Comparison of ENCODE assay signal across 8 cellular contexts in the genomic region with DNA sequence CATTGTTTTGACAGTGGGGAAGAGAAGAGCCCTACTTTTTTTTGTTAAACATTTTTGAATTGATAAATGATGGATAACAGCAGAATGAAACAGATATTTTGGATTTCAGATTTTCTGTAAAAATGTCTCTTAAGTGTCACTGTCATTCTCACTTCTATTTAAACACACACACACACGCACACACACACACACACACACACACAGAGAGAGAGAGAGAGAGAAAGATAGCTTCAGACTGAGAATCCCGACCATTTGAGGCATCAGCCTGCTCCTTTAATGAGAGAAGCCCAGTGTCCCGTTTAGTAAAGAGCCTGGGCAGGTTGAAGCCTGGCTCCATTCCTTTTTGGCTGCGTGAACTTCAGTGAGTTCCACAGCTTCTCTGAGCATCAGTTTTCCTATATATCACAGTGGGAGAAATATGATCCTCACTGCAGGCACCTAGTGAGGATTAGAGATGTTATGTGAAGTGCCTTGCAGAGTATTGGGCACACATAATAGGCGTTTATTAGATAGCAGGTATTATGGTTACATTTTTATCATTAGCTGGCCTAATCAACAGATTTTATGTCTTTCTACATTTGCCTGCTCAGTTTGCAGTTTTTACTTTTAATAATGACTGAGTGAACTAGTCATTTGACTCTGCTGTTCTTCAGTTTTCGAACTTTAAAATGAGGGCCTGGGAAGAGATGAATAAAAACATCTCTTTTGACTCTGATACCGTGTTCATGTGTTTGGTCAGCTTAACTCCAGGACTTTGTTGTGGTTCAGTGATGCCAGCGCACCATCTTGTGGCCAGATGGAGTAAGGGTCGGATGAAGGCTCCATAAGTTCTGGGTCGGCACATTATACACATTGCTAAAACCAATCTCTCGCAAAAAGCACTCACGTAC.
A peak's percentile ranks its signal among the peaks of the same experiment; 100 is the strongest.
DNase-seq lines count a peak whose midpoint lies in the region; ATAC-seq, FAIRE-seq and TF ChIP-seq lines count a peak whose summit lies in the region.

No MANE protein-coding gene starts in this region.

- no peak for TF ChIP-seq POLR2A in breast epithelium (IDR thresholded peaks at IDR 0.05)

- no peak overlapping the region for H3K27ac ChIP-seq in A673 (ENCODE audit: low read depth, low read length, poor library complexity, severe bottlenecking)
- peak overlapping the region in 1 of 2 donors; percentile 30 for H3K27ac ChIP-seq in breast epithelium

- FAIRE-seq in TTC549 (lab: Jason Lieb, UNC): peak; percentile 39

- H3K4me3 ChIP-seq in A673 (ENCODE audit: low read depth, low read length, poor library complexity, severe bottlenecking) (no peak overlapping the region), breast epithelium (no peak overlapping the region), kidney epithelial cell (ENCODE audit: low read depth, low read length) (no peak overlapping the region)

- peak; percentile 88 for TF ChIP-seq CTCF in A673 (conservative IDR thresholded peaks at IDR 0.05; ENCODE audit: low read depth, low read length)
- TF ChIP-seq CTCF in breast epithelium (IDR thresholded peaks at IDR 0.05): peak; percentile 38 to 86 (median 82)
- TF ChIP-seq CTCF in kidney epithelial cell (IDR thresholded peaks at IDR 0.05; ENCODE audit: insufficient read depth, low read length, poor library complexity, severe bottlenecking): peak; percentile 86

- H3K4me1 ChIP-seq in A673 (ENCODE audit: insufficient read depth, low read length, poor library complexity, severe bottlenecking): peaks cover 11% of the 10 kb centered on the region
- no peaks in the 10 kb centered on the region for H3K4me1 ChIP-seq in breast epithelium

- no peaks in the 10 kb centered on the region for H3K27me3 ChIP-seq in A673 (replicated peaks; ENCODE audit: insufficient read depth, low read depth, low read length, poor library complexity)
- H3K27me3 ChIP-seq in breast epithelium: no peaks in the 10 kb centered on the region
- H3K27me3 ChIP-seq in kidney epithelial cell (ENCODE audit: control insufficient read depth, insufficient read depth, low read length): no peaks in the 10 kb centered on the region

- no TSS peak for BruUV-seq in A673 (replicated peaks; lab: Mats Ljungman, UMichigan)

- ATAC-seq in GM18508 (IDR thresholded peaks at IDR 0.05; ENCODE audit: insufficient read depth, unreplicated experiment) (peak; percentile 73), HG03039 (IDR thresholded peaks at IDR 0.05; ENCODE audit: unreplicated experiment) (peak; percentile 83)

- H3K36me3 ChIP-seq in A673 (ENCODE audit: insufficient read depth, low read length, poor library complexity, severe bottlenecking) (no peaks in the 10 kb centered on the region), breast epithelium (no peaks in the 10 kb centered on the region), kidney epithelial cell (ENCODE audit: control insufficient read depth, insufficient read depth, low read length) (no peaks in the 10 kb centered on the region)

- POLR2A ChIA-PET in A673 (lab: Charles Lee; ENCODE audit: low non-redundant PET): no interaction called here

- peak; percentile 86 for DNase-seq in A673 (ENCODE audit: low spot score)
- DNase-seq in NCI-H2081 (lab: John Stamatoyannopoulos, UW): peak; percentile 53 to 77
- peak; percentile 64 to 65 for DNase-seq in breast epithelium (ENCODE audit: low spot score in 2 of 2)
- peak; percentile 21 for DNase-seq in kidney epithelial cell (ENCODE audit: low read depth)
- peak; percentile 53 to 57 for DNase-seq in stimulated activated CD4-positive, alpha-beta T cell treated with anti-CD3 and anti-CD28 coated beads, Interleukin-1b, Interleukin-23, amount 100 ng/mL, for 4 hours (ENCODE audit: low read depth in 2 of 2)

- H3K9me3 ChIP-seq in A673 (ENCODE audit: low read depth, low read length, poor library complexity, severe bottlenecking): no peaks in the 10 kb centered on the region
- no peaks in the 10 kb centered on the region for H3K9me3 ChIP-seq in breast epithelium

- CTCF ChIA-PET in A673 (lab: Charles Lee): interaction anchor here (0.6 to 1.1 kb wide), 7 partner anchors 175 to 649 kb away, joined by 3 to 5 read pairs (median 4); partner anchors contain the start of genes RTCA, SASS6 and TRMT13

- intact Hi-C loops in A673 (cut with micrococcal nuclease; ENCODE audit: unreplicated experiment) (loop anchor here (1.0 to 10.0 kb wide), 4 partner anchors 174 to 651 kb away; partner anchors contain the start of genes SASS6, SLC35A3 and TRMT13), breast epithelium (cut with DNase I; ENCODE audit: low total_unique reads) (loop anchor here (5.0 kb wide), 1 partner anchor 652 kb away; no protein-coding TSS in a partner anchor)

Comparison
In these comparisons a context has a peak if more than half of its experiments do, and no peak if none do; other contexts are left out.
1. DNase-seq: peak in every context shown above with its lines; median percentile 86 in A673; 65 in NCI-H2081; 64 in breast epithelium; 55 in stimulated activated CD4-positive, alpha-beta T cell treated with anti-CD3 and anti-CD28 coated beads, Interleukin-1b, Interleukin-23, amount 100 ng/mL, for 4 hours; 21 in kidney epithelial cell.